Comparison of ENCODE assay signal across 24 cellular contexts in the genomic region with DNA sequence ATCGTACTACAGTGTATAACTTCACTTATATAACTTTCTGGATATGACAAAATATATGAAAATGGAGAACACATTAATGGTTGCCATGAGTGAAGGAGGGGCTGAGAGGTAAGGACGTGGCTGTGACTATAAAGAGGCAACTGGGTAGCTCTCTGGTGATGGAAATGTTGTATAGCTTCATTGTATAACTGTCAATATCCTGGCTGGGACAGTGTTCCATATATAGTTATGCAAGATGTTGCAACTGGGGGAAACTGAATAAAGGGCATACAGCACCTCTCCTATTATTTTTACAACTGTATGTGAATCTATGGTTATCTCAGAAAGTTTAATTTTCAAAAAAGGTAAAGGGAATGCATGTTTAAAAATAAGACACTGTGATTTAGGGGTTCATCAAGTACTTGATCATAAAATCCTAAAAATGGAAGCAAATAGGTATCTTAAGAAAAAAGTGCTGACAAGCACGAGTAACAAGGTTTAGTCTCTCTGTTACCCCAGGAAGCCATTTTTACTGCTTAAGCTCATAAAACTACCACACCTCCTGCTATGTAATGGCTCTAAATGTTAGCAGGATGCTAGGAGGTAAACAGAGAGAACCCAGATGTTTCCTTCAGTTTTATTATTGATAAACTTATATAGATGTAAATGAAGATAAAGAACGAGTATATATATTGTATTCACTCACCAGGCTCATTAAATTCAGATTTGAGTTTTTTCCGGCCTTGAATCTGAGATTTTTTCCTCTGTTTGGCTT.
"Had no signal": no experiment of that assay in that cellular context is flagged by ENCODE, and none has a peak within 500 bp of the region (broad histone marks: within the 10 kb centered on the region; RNA-seq: fewer than 3 reads in every experiment).

No MANE protein-coding gene starts in this region.

- H3K36me3 ChIP-seq: SJSA1 had no signal

- H3K27ac ChIP-seq: KMS-11, SJSA1, SK-N-MC had no signal

- H3K4me1 ChIP-seq: SJSA1 had no signal

- DNase-seq: IMR-90, Kasumi-1, MG63, NCI-H1092, NCI-H1105 treated with DMSO at 0.1 percent for 48 hours, NCI-H1417 treated with DMSO at 0.1 percent for 48 hours, NCI-H146, NCI-H1694 treated with DMSO at 0.1 percent for 48 hours, NCI-H1930, NCI-H2081, NCI-H2107, NCI-H2227 treated with DMSO at 0.1 percent for 48 hours, NCI-H524, NCI-H526 treated with DMSO at 0.1 percent for 48 hours, NCI-H774, Right ventricle myocardium superior, RPMI8226, SIG-M5, SW 1271, T-cell had no signal

- H3K27me3 ChIP-seq: MG63, SJSA1 had no signal

- ATAC-seq: HepG2, T-cell had no signal

- H3K4me2 ChIP-seq: KMS-11 had no signal

- H3K9ac ChIP-seq: KMS-11 had no signal

- H3K4me3 ChIP-seq: MG63, SJSA1, SK-N-MC had no signal

- H3K9me3 ChIP-seq: MG63, SJSA1 had no signal
